In genomic region chr6:159074120-159074684, GRCh38 we compare ENCODE assay signal across 7 cellular contexts. TPM values are rescaled to one million over a fixed set of nuclear protein-coding genes. Genes with fewer than 3 reads are reported as not detected.
DNase-seq lines count a peak whose midpoint lies in the region; ATAC-seq and TF ChIP-seq lines count a peak whose summit lies in the region.

No MANE protein-coding gene starts in this region.

- H3K4me1 ChIP-seq in OCI-LY7 (ENCODE audit: insufficient read depth, low read length, poor library complexity, severe bottlenecking) (peaks cover 7% of the 10 kb centered on the region), Peyer's patch (peaks cover 0 to 6% (median 0%) of the 10 kb centered on the region in 4 donors)

- H3K36me3 Mint-ChIP-seq in activated naive CD4-positive, alpha-beta T cell treated with anti-CD3 and anti-CD28 coated beads for 36 hours (ENCODE audit: low read depth): no peaks in the 10 kb centered on the region

- H3K4me3 Mint-ChIP-seq in activated naive CD4-positive, alpha-beta T cell treated with anti-CD3 and anti-CD28 coated beads for 36 hours: no peak overlapping the region

- TF ChIP-seq POLR2A in Peyer's patch (IDR thresholded peaks at IDR 0.05): no peak

- POLR2A ChIA-PET in OCI-LY7 (lab: Charles Lee): interaction anchor here (0.6 to 1.7 kb wide), 5 partner anchors 10 to 29 kb away, joined by 3 to 7 read pairs (median 4); partner anchors contain the start of gene TAGAP

- no peaks in the 10 kb centered on the region for H3K27me3 Mint-ChIP-seq in activated naive CD4-positive, alpha-beta T cell treated with anti-CD3 and anti-CD28 coated beads for 36 hours (ENCODE audit: low read depth)

- BruUV-seq in OCI-LY7 (replicated peaks; lab: Mats Ljungman, UMichigan): no TSS peak

- no peak overlapping the region for H3K27ac ChIP-seq in OCI-LY7 (ENCODE audit: low read depth, low read length, poor library complexity, severe bottlenecking)
- no peak overlapping the region for H3K27ac ChIP-seq in Peyer's patch

- no peaks in the 10 kb centered on the region for H3K27me3 ChIP-seq in Peyer's patch

- peak overlapping the region; percentile 56 for H2AFZ ChIP-seq in OCI-LY7 (ENCODE audit: low read length)

- intact Hi-C loops in OCI-LY7 (cut with micrococcal nuclease; ENCODE audit: unreplicated experiment): no loop called here
- intact Hi-C loops in activated naive CD4-positive, alpha-beta T cell treated with anti-CD3 and anti-CD28 coated beads for 36 hours (cut with micrococcal nuclease): no loop called here

- H3K9me2 ChIP-seq in OCI-LY7 (ENCODE audit: insufficient read depth, low read length): no peaks in the 10 kb centered on the region

- H3K9me3 ChIP-seq in OCI-LY7 (ENCODE audit: low read length): 0 out of 2 replicates have a peak, but pooled peaks cover 4% of the 10 kb centered on the region
- H3K9me3 ChIP-seq in Peyer's patch: no peaks in the 10 kb centered on the region

- no peak for ATAC-seq in HG03457 (IDR thresholded peaks at IDR 0.05; ENCODE audit: unreplicated experiment)

- CTCF ChIA-PET in OCI-LY7 (lab: Charles Lee; ENCODE audit: unreplicated experiment): interaction anchor here (1.0 kb wide), 1 partner anchor 9 kb away, joined by 3 read pairs; no protein-coding TSS in a partner anchor
- CTCF ChIA-PET in activated naive CD4-positive, alpha-beta T cell treated with anti-CD3 and anti-CD28 coated beads for 36 hours (lab: Charles Lee): no interaction called here

- H3K4me2 ChIP-seq in OCI-LY7 (ENCODE audit: low read length): peak overlapping the region; percentile 27

- no peaks in the 10 kb centered on the region; the same call in 1 of the 2 replicates for H3K36me3 ChIP-seq in OCI-LY7 (ENCODE audit: insufficient read depth, low read length)
- no peaks in the 10 kb centered on the region for H3K36me3 ChIP-seq in Peyer's patch

- no peaks in the 10 kb centered on the region for H3K9me3 Mint-ChIP-seq in activated naive CD4-positive, alpha-beta T cell treated with anti-CD3 and anti-CD28 coated beads for 36 hours

- TF ChIP-seq CTCF in OCI-LY7 (conservative IDR thresholded peaks at IDR 0.05; ENCODE audit: low read length) (no peak), epithelial cell of esophagus (IDR thresholded peaks at IDR 0.05; ENCODE audit: insufficient read depth, low read depth, low read length, missing control alignments) (no peak), Peyer's patch (IDR thresholded peaks at IDR 0.05) (no peak)

- no peaks in the 10 kb centered on the region for H3K79me2 ChIP-seq in OCI-LY7 (ENCODE audit: insufficient read depth, low read depth, low read length)

- H4K20me1 ChIP-seq in OCI-LY7 (ENCODE audit: insufficient read depth, low read length): no peaks in the 10 kb centered on the region

- H3K4me3 ChIP-seq in OCI-LY7 (ENCODE audit: low read depth, low read length, poor library complexity, severe bottlenecking): peak overlapping the region; percentile 26
- H3K4me3 ChIP-seq in epithelial cell of esophagus (ENCODE audit: low read length): peak overlapping the region; percentile 42
- H3K4me3 ChIP-seq in Peyer's patch: no peak overlapping the region

- no peak overlapping the region for H3K27ac Mint-ChIP-seq in activated naive CD4-positive, alpha-beta T cell treated with anti-CD3 and anti-CD28 coated beads for 36 hours

- DNase-seq in H4 (ENCODE audit: low spot score) (peak; percentile 65), OCI-LY7 (ENCODE audit: low spot score) (peak; percentile 49), epithelial cell of esophagus (ENCODE audit: low read depth) (peak; percentile 27), nucleus accumbens (lab: John Stamatoyannopoulos, UW) (peak in 44 of 56 donors; percentile 4 to 76 (median 36)), Peyer's patch (no peak)
- DNase-seq in activated naive CD4-positive, alpha-beta T cell treated with anti-CD3 and anti-CD28 coated beads for 36 hours: no peak

- H3K4me1 Mint-ChIP-seq in activated naive CD4-positive, alpha-beta T cell treated with anti-CD3 and anti-CD28 coated beads for 36 hours (ENCODE audit: low read depth): peaks cover 37% of the 10 kb centered on the region

RNA-seq across cellular contexts. Expression of gene TAGAP, which starts 29.4 kb away (rescaled TPM):
- total RNA-seq in H4 (2014; rRNA removed; shearing (Covaris generic)): not detected in 2 replicates
- 25.4 and 30.7 TPM in 2 replicates for total RNA-seq in OCI-LY7 (2014; rRNA removed; shearing (Covaris generic))
- total RNA-seq in OCI-LY7 (2022) (22.7 and 23.6 TPM in 2 replicates), Peyer's patch (10 to 100 TPM in 1 of 4 donors, 1 to 10 TPM in 3; 3.9 to 18.2 (median 5.4) TPM)
- 10 to 100 TPM; 79.6 to 82.6 TPM for total RNA-seq in activated naive CD4-positive, alpha-beta T cell treated with anti-CD3 and anti-CD28 coated beads for 36 hours

Comparison
In these comparisons a context has a peak if more than half of its experiments do, and no peak if none do; other contexts are left out.
1. DNase-seq: peak in H4 (single experiment), OCI-LY7 (single experiment), epithelial cell of esophagus (single experiment) and nucleus accumbens (44 of 56); none in Peyer's patch (0 of 3) and activated naive CD4-positive, alpha-beta T cell treated with anti-CD3 and anti-CD28 coated beads for 36 hours (single experiment).
2. H3K4me3 ChIP-seq: peak in OCI-LY7 (single experiment) and epithelial cell of esophagus (single experiment); none in Peyer's patch (0 of 4).